16 cellular contexts compared by ENCODE assay signal in the genomic region with DNA sequence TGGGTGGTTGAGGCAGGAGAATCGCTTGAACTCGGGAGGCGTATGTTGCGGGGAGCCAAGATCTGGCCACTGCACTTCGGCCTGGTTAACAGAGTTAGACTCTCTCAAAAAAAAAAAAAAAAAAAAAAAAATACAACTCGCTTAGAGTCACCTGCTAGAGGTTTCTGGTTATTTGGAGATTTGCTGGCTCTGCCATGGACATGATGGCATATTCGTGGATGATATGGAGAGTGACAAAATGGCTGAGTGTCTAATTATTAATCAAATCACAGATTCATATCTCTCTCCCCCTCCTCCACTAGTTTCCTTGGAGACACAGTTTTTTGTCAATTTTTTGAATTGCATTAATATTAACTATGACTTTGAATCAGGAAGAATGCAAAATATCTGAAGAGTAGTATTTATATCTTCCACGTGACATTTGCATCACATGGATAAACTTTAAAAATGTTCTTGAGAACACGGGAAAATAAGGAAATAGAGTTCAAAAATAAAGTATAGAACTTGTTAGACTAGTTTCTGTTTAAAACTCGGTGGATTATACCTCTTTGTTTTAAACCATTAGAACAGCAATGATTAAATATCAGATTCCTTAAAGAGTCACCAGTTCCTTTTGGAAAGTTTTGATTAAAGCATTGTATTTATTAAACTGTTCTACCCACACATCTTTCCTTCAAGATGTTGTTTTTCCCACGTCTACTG.
"Had no signal": no experiment of that assay in that cellular context is flagged by ENCODE, and none has a peak within 500 bp of the region (broad histone marks: within the 10 kb centered on the region; RNA-seq: fewer than 3 reads in every experiment).

No MANE protein-coding gene starts in this region.

- H3K9me3 ChIP-seq: colonic mucosa, testis, upper lobe of right lung had no signal

- H2AFZ ChIP-seq: neural progenitor cell had no signal

- H3K36me3 ChIP-seq: colonic mucosa, neural progenitor cell, upper lobe of right lung had no signal

- H3K9ac ChIP-seq: neural progenitor cell had no signal

- H3K27me3 ChIP-seq: colonic mucosa, neural progenitor cell, testis, upper lobe of right lung had no signal

- DNase-seq: activated CD4-positive, alpha-beta T cell treated with anti-CD3 and anti-CD28 coated beads for 48 hours; activated CD4-positive, CD25-positive, alpha-beta regulatory T cell; activated CD8-positive, alpha-beta T cell treated with anti-CD3 and anti-CD28 coated beads for 36 hours; activated naive CD4-positive, alpha-beta T cell treated with Interleukin-2 at 50 U/mL for 16 hours; activated naive CD8-positive, alpha-beta T cell treated with anti-CD3 and anti-CD28 coated beads, Interleukin-2, amount 10 ng/mL, durations not matched to agents 7 days and 5 days; activated T-cell treated with anti-CD3 and anti-CD28 coated beads, Interleukin-2, amount 50 U/mL, for 24 hours; colonic mucosa; naive B cell; stimulated activated CD4-positive, alpha-beta T cell treated with anti-CD3 and anti-CD28 coated beads, Interleukin-4, amount 100 ng/mL, for 1 hour; stimulated activated naive CD8-positive, alpha-beta T cell treated with anti-CD3 and anti-CD28 coated beads, Interleukin-15, amount 100 ng/mL, for 72 hours; T1000; testis; upper lobe of right lung had no signal

- H3K4me2 ChIP-seq: neural progenitor cell, smooth muscle cell had no signal

- H3K27ac ChIP-seq: colonic mucosa, neural progenitor cell, testis, upper lobe of right lung had no signal

- H3K4me1 ChIP-seq: colonic mucosa, neural progenitor cell, testis, upper lobe of right lung had no signal

- H3K4me3 ChIP-seq: colonic mucosa, lung, neural progenitor cell, smooth muscle cell, testis, upper lobe of right lung had no signal
